ENCODE assay signal across 18 cellular contexts in genomic region chr1:67651031-67651430, GRCh38.
"Had no signal": no experiment of that assay in that cellular context is flagged by ENCODE, and none has a peak within 500 bp of the region (broad histone marks: within the 10 kb centered on the region; RNA-seq: fewer than 3 reads in every experiment).

No MANE protein-coding gene starts in this region.

- FAIRE-seq: frontal cortex, urothelium cell line had no signal

- H3K4me3 ChIP-seq: heart left ventricle, psoas muscle, right lobe of liver, suprapubic skin, thyroid gland had no signal

- ATAC-seq: naive thymus-derived CD4-positive, alpha-beta T cell; psoas muscle; right lobe of liver; stimulated activated effector memory CD8-positive, alpha-beta T cell treated with anti-CD3 and anti-CD28 coated beads, Interleukin-12 subunit alpha, Interleukin-12 subunit beta, amount 100 ng/mL, for 72 hours; stimulated activated naive CD8-positive, alpha-beta T cell treated with anti-CD3 and anti-CD28 coated beads, Interleukin-15, Interleukin-2, amounts not matched to agents 100 U/mL and 50 U/mL, for 24 hours had no signal

- H3K27ac ChIP-seq: heart left ventricle, neutrophil, psoas muscle, right lobe of liver, suprapubic skin, thyroid gland had no signal

- H3K4me1 Mint-ChIP-seq: naive thymus-derived CD4-positive, alpha-beta T cell had no signal

- H3K27ac Mint-ChIP-seq: naive thymus-derived CD4-positive, alpha-beta T cell; nephron progenitor cell; stimulated activated effector memory CD8-positive, alpha-beta T cell treated with anti-CD3 and anti-CD28 coated beads, Interleukin-12 subunit alpha, Interleukin-12 subunit beta, amount 100 ng/mL, for 72 hours; type B pancreatic cell had no signal

- H3K9me3 Mint-ChIP-seq: nephron progenitor cell; stimulated activated effector memory CD8-positive, alpha-beta T cell treated with anti-CD3 and anti-CD28 coated beads, Interleukin-12 subunit alpha, Interleukin-12 subunit beta, amount 100 ng/mL, for 72 hours; type B pancreatic cell had no signal

- H3K27me3 ChIP-seq: heart left ventricle, neutrophil, right lobe of liver, suprapubic skin, thyroid gland had no signal

- H3K9me3 ChIP-seq: heart left ventricle, neutrophil, psoas muscle, right lobe of liver, suprapubic skin, thyroid gland had no signal

- DNase-seq: effector CD4-positive, alpha-beta T cell; heart left ventricle; hippocampal formation; naive thymus-derived CD4-positive, alpha-beta T cell; nephron progenitor cell; psoas muscle; retina; right lobe of liver; stimulated activated CD4-positive, alpha-beta T cell treated with anti-CD3 and anti-CD28 coated beads, Interleukin-4, amount 100 ng/mL, for 1 hour; stimulated activated CD8-positive, alpha-beta memory T cell treated with anti-CD3 and anti-CD28 coated beads, Interleukin-4, amount 100 ng/mL, for 48 hours; stimulated activated naive CD8-positive, alpha-beta T cell treated with anti-CD3 and anti-CD28 coated beads, Interleukin-15, Interleukin-2, amounts not matched to agents 100 U/mL and 50 U/mL, for 24 hours; thyroid gland had no signal

- H3K36me3 ChIP-seq: heart left ventricle, neutrophil, right lobe of liver, suprapubic skin, thyroid gland had no signal

- H3K36me3 Mint-ChIP-seq: naive thymus-derived CD4-positive, alpha-beta T cell; stimulated activated effector memory CD8-positive, alpha-beta T cell treated with anti-CD3 and anti-CD28 coated beads, Interleukin-12 subunit alpha, Interleukin-12 subunit beta, amount 100 ng/mL, for 72 hours; type B pancreatic cell had no signal

- H3K4me3 Mint-ChIP-seq: naive thymus-derived CD4-positive, alpha-beta T cell; nephron progenitor cell; stimulated activated effector memory CD8-positive, alpha-beta T cell treated with anti-CD3 and anti-CD28 coated beads, Interleukin-12 subunit alpha, Interleukin-12 subunit beta, amount 100 ng/mL, for 72 hours; type B pancreatic cell had no signal

- H3K27me3 Mint-ChIP-seq: type B pancreatic cell had no signal
